1 cellular context compared by ENCODE assay signal in the genomic region with DNA sequence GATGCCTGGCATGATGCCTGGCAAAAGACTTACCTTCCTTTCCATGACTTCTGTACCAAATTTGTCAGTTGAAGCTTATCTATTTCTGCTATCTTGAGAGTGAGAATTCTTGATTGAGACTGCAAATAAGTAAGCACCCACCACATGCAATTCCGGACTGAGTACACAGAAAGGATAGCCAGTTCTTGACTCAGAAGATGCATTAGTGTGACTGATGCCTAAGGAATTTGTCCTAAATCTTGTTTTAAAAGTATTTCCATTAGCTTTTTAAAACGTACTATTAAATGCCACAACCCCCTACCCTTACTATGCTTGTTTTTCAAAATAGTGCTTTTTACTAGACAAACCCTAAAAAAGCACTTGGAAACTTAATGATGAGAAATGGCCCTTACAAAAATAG.
TF ChIP-seq lines count a peak whose summit lies in the region.

No MANE protein-coding gene starts in this region.

TF ChIP-seq in HCT116, 20 proteins besides CTCF, POLR2A, EP300 and RAD21 (continued from another document):
- TF ChIP-seq ELF1 (IDR thresholded peaks at IDR 0.05; ENCODE audit: borderline replicate concordance, low read depth) = no peak
TF ChIP-seq in HCT116: peak in this region for 0.
